12 cellular contexts compared by ENCODE assay signal in genomic region chr12:2084553-2085296, GRCh38. TPM values are rescaled to one million over a fixed set of nuclear protein-coding genes. Genes with fewer than 3 reads are reported as not detected.
DNase-seq lines count a peak whose midpoint lies in the region; ATAC-seq and TF ChIP-seq lines count a peak whose summit lies in the region.
"Had no signal": no experiment of that assay in that cellular context is flagged by ENCODE, and none has a peak within 500 bp of the region (broad histone marks: within the 10 kb centered on the region; RNA-seq: fewer than 3 reads in every experiment).

No MANE protein-coding gene starts in this region.

- H3K4me3 ChIP-seq in HEK293 (ENCODE audit: low read depth, low read length), result no peak overlapping the region
- H3K4me3 ChIP-seq in RWPE2 (ENCODE audit: severe bottlenecking), result no peak overlapping the region
- H3K4me3 ChIP-seq in gastroesophageal sphincter, result no peak overlapping the region
- no peak overlapping the region for H3K4me3 ChIP-seq in stomach smooth muscle (ENCODE audit: low read length in 2 of 2)
- no peak overlapping the region for H3K4me3 ChIP-seq in left lung

- H3K9ac ChIP-seq in stomach smooth muscle (ENCODE audit: low read length in 2 of 2), result no peak overlapping the region

- 10 to 13% methylated on average over 4 of the region's 4 CpGs for WGBS in gastroesophageal sphincter (ENCODE audit: low coverage in 1 of 2), 2 donors

- H3K27me3 Mint-ChIP-seq in activated CD8-positive, alpha-beta T cell treated with anti-CD3 and anti-CD28 coated beads, Interleukin-2, amount 10 ng/mL, durations not matched to agents 7 days and 5 days (ENCODE audit: low read depth), result peaks cover 10% of the 10 kb centered on the region
- H3K27me3 Mint-ChIP-seq: activated naive CD8-positive, alpha-beta T cell treated with anti-CD3 and anti-CD28 coated beads for 36 hours had no signal

- POLR2A ChIA-PET in HEK293 (lab: Yijun Ruan, JAX), result no interaction called here
- POLR2A ChIA-PET in activated CD8-positive, alpha-beta T cell treated with anti-CD3 and anti-CD28 coated beads, Interleukin-2, amount 10 ng/mL, durations not matched to agents 7 days and 5 days (lab: Charles Lee), result no interaction called here

- H3K4me1 Mint-ChIP-seq in activated CD8-positive, alpha-beta T cell treated with anti-CD3 and anti-CD28 coated beads, Interleukin-2, amount 10 ng/mL, durations not matched to agents 7 days and 5 days (ENCODE audit: low read depth), result no peaks in the 10 kb centered on the region
- H3K4me1 Mint-ChIP-seq: activated naive CD8-positive, alpha-beta T cell treated with anti-CD3 and anti-CD28 coated beads for 36 hours had no signal

- H3K36me3 Mint-ChIP-seq in activated CD8-positive, alpha-beta T cell treated with anti-CD3 and anti-CD28 coated beads, Interleukin-2, amount 10 ng/mL, durations not matched to agents 7 days and 5 days (ENCODE audit: low read depth), result no peaks in the 10 kb centered on the region
- H3K36me3 Mint-ChIP-seq: activated naive CD8-positive, alpha-beta T cell treated with anti-CD3 and anti-CD28 coated beads for 36 hours had no signal

- H3K27me3 ChIP-seq in RWPE2 (ENCODE audit: insufficient read depth, poor library complexity, severe bottlenecking) (peaks cover 16% of the 10 kb centered on the region), gastroesophageal sphincter (no peaks in the 10 kb centered on the region), stomach smooth muscle (ENCODE audit: control insufficient read depth in 1 of 2, insufficient read depth in 2 of 2, low read length in 2 of 2) (no peaks in the 10 kb centered on the region), left lung (no peaks in the 10 kb centered on the region)

- peaks cover 6% of the 10 kb centered on the region for H3K9me3 Mint-ChIP-seq in activated CD8-positive, alpha-beta T cell treated with anti-CD3 and anti-CD28 coated beads, Interleukin-2, amount 10 ng/mL, durations not matched to agents 7 days and 5 days (ENCODE audit: insufficient read depth)

- CTCF ChIA-PET in HEK293 (lab: Yijun Ruan, JAX), result interaction anchor here (0.6 to 1.1 kb wide), 2 partner anchors 326 to 655 kb away, joined by 3 to 4 read pairs; no protein-coding TSS in a partner anchor
- CTCF ChIA-PET in activated CD8-positive, alpha-beta T cell treated with anti-CD3 and anti-CD28 coated beads, Interleukin-2, amount 10 ng/mL, durations not matched to agents 7 days and 5 days (lab: Charles Lee), result no interaction called here

- DNase-seq in RWPE2 (ENCODE audit: low spot score) (no peak), left lung (no peak)
- DNase-seq in activated CD8-positive, alpha-beta T cell treated with anti-CD3 and anti-CD28 coated beads, Interleukin-2, amount 10 ng/mL, durations not matched to agents 7 days and 5 days, result no peak
- DNase-seq: activated CD4-positive, alpha-beta T cell treated with anti-CD3 and anti-CD28 coated beads for 48 hours; activated naive CD8-positive, alpha-beta T cell treated with anti-CD3 and anti-CD28 coated beads for 36 hours; GDM1; NCI-H1105 had no signal

- no peak overlapping the region for H3K27ac Mint-ChIP-seq in activated CD8-positive, alpha-beta T cell treated with anti-CD3 and anti-CD28 coated beads, Interleukin-2, amount 10 ng/mL, durations not matched to agents 7 days and 5 days
- H3K27ac Mint-ChIP-seq: activated naive CD8-positive, alpha-beta T cell treated with anti-CD3 and anti-CD28 coated beads for 36 hours had no signal

- no peaks in the 10 kb centered on the region; the same call in 1 of the 2 replicates for H3K9me3 ChIP-seq in HEK293 (ENCODE audit: control insufficient read depth, insufficient read depth, low read depth, low read length)
- H3K9me3 ChIP-seq in RWPE2 (ENCODE audit: severe bottlenecking), result no peaks in the 10 kb centered on the region
- no peaks in the 10 kb centered on the region for H3K9me3 ChIP-seq in gastroesophageal sphincter
- no peaks in the 10 kb centered on the region for H3K9me3 ChIP-seq in stomach smooth muscle (ENCODE audit: control insufficient read depth in 2 of 2, low read length in 2 of 2)
- H3K9me3 ChIP-seq in left lung, result peaks cover 0 to 2% of the 10 kb centered on the region in 2 donors

- ATAC-seq in RWPE2 (ENCODE audit: low read depth) (peak; percentile 46; the same call in 2 of the 3 replicates), gastroesophageal sphincter (peak; percentile 75), left lung (no peak), HG02840 (IDR thresholded peaks at IDR 0.05; ENCODE audit: low FRiP score, unreplicated experiment) (no peak)
- ATAC-seq in activated CD8-positive, alpha-beta T cell treated with anti-CD3 and anti-CD28 coated beads, Interleukin-2, amount 10 ng/mL, durations not matched to agents 7 days and 5 days, result no peak

- intact Hi-C loops in left lung (cut with DNase I), result no loop called here

- no peak for TF ChIP-seq POLR2A in gastroesophageal sphincter (IDR thresholded peaks at IDR 0.05)

- H3K4me1 ChIP-seq in HEK293 (ENCODE audit: control insufficient read depth, insufficient read depth, low read length) (peaks cover 12% of the 10 kb centered on the region), RWPE2 (ENCODE audit: insufficient read depth, poor library complexity, severe bottlenecking) (no peaks in the 10 kb centered on the region), gastroesophageal sphincter (peaks cover 3 to 74% (median 9%) of the 10 kb centered on the region in 3 donors), stomach smooth muscle (ENCODE audit: control insufficient read depth, insufficient read depth, low read length) (peaks cover 52% of the 10 kb centered on the region), left lung (no peaks in the 10 kb centered on the region)

- no peaks in the 10 kb centered on the region for H3K36me3 ChIP-seq in HEK293 (ENCODE audit: control insufficient read depth in 2 of 2, insufficient read depth in 1 of 2, low read length in 2 of 2)
- no peaks in the 10 kb centered on the region for H3K36me3 ChIP-seq in RWPE2 (ENCODE audit: low read depth)
- no peaks in the 10 kb centered on the region for H3K36me3 ChIP-seq in gastroesophageal sphincter
- no peaks in the 10 kb centered on the region for H3K36me3 ChIP-seq in stomach smooth muscle (ENCODE audit: control insufficient read depth in 2 of 2, insufficient read depth in 2 of 2, low read length in 2 of 2)
- no peaks in the 10 kb centered on the region for H3K36me3 ChIP-seq in left lung

- no peak for TF ChIP-seq EP300 in gastroesophageal sphincter (IDR thresholded peaks at IDR 0.05)

- H3K4me3 Mint-ChIP-seq in activated CD8-positive, alpha-beta T cell treated with anti-CD3 and anti-CD28 coated beads, Interleukin-2, amount 10 ng/mL, durations not matched to agents 7 days and 5 days, result no peak overlapping the region
- H3K4me3 Mint-ChIP-seq: activated naive CD8-positive, alpha-beta T cell treated with anti-CD3 and anti-CD28 coated beads for 36 hours had no signal

- H3K27ac ChIP-seq in HEK293 (ENCODE audit: extremely low read depth, low read depth, low read length), result no peak overlapping the region
- H3K27ac ChIP-seq in RWPE2 (ENCODE audit: poor library complexity, severe bottlenecking), result no peak overlapping the region
- H3K27ac ChIP-seq in gastroesophageal sphincter, result peak overlapping the region in 3 of 4 donors; percentile 59 to 73 (median 63)
- peak overlapping the region; percentile 60 for H3K27ac ChIP-seq in stomach smooth muscle (ENCODE audit: low read length)
- peak overlapping the region in 1 of 2 donors; percentile 16 for H3K27ac ChIP-seq in left lung

- TF ChIP-seq CTCF in HEK293 (tag by site-specific recombination; IDR thresholded peaks at IDR 0.05), result no peak
- TF ChIP-seq CTCF in RWPE2 (IDR thresholded peaks at IDR 0.05; ENCODE audit: poor library complexity, severe bottlenecking), result no peak
- no peak for TF ChIP-seq CTCF in gastroesophageal sphincter (IDR thresholded peaks at IDR 0.05)
- TF ChIP-seq CTCF in left lung (IDR thresholded peaks at IDR 0.05), result no peak

TF ChIP-seq in HEK293, 187 proteins besides CTCF, POLR2A, EP300 and RAD21 (continues in another document):
- TF ChIP-seq ZNF239 (tag by site-specific recombination; IDR thresholded peaks at IDR 0.05) (no peak), ZNF596 (tag by site-specific recombination; IDR thresholded peaks at IDR 0.05) (no peak), ZBTB48 (tag by site-specific recombination; IDR thresholded peaks at IDR 0.05) (0 out of 2 replicates have a peak, but pooled peaks have one; percentile 41), ZSCAN16 (tag by site-specific recombination; IDR thresholded peaks at IDR 0.05) (no peak), PRDM1 (tag by site-specific recombination; IDR thresholded peaks at IDR 0.05) (no peak), FEZF1 (tag by site-specific recombination; IDR thresholded peaks at IDR 0.05) (peak; percentile 66), GFI1B (tag by site-specific recombination; IDR thresholded peaks at IDR 0.05) (no peak)

RNA-seq across cellular contexts. Expression of gene CACNA1C, which starts 31.9 kb away (rescaled TPM):
- 10 to 100 TPM; 22.9 to 96.2 (median 41.4) TPM for total RNA-seq in gastroesophageal sphincter
- total RNA-seq in left lung, result 10 to 100 TPM; 12.0 to 21.9 TPM
- total RNA-seq in activated CD8-positive, alpha-beta T cell treated with anti-CD3 and anti-CD28 coated beads, Interleukin-2, amount 10 ng/mL, durations not matched to agents 7 days and 5 days, result under 1 TPM; 0.08 TPM
- total RNA-seq: pulmonary artery endothelial cell had no signal

Comparison
In these comparisons a context has a peak if more than half of its experiments do, and no peak if none do; other contexts are left out.
1. H3K27ac ChIP-seq: peak in gastroesophageal sphincter (3 of 4) and stomach smooth muscle (single experiment); none in HEK293 (single experiment) and RWPE2 (single experiment).
2. ATAC-seq: peak in RWPE2 (single experiment) and gastroesophageal sphincter (single experiment); none in left lung (single experiment), HG02840 (single experiment) and activated CD8-positive, alpha-beta T cell treated with anti-CD3 and anti-CD28 coated beads, Interleukin-2, amount 10 ng/mL, durations not matched to agents 7 days and 5 days (single experiment).
3. RNA of gene CACNA1C, which starts 31.9 kb away (total RNA-seq): 22.9 to 96.2 TPM in gastroesophageal sphincter and 12.0 to 21.9 TPM in left lung; 0.08 TPM in activated CD8-positive, alpha-beta T cell treated with anti-CD3 and anti-CD28 coated beads, Interleukin-2, amount 10 ng/mL, durations not matched to agents 7 days and 5 days; every median in the first group is over 10 times any median in the second.